ENCODE assay signal across 30 cellular contexts in the genomic region with DNA sequence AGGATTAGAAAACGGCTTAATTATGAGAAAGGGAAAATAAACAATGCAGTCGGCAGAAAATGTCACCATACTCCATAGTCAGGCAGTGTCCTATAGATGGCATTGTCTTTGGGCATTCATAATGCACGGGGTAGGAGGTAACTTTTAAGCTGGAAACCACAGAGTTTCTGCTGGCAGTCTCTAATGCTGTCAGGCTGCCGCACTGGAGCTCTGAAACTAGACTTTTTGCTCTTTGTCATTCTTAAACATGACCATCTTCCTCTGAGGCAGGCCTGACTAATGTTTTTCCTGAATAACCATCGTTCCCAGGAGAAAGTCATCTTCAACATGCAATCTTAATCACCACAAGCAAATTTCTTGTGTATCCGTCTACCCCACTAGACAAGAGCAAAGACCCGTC.
A peak's percentile ranks its signal among the peaks of the same experiment; 100 is the strongest.
DNase-seq lines count a peak whose midpoint lies in the region; ATAC-seq, FAIRE-seq and TF ChIP-seq lines count a peak whose summit lies in the region.
"Had no signal": no experiment of that assay in that cellular context is flagged by ENCODE, and none has a peak within 500 bp of the region (broad histone marks: within the 10 kb centered on the region; RNA-seq: fewer than 3 reads in every experiment).

No MANE protein-coding gene starts in this region.

- no peak for TF ChIP-seq RAD21 in HepG2 (CRISPR knock-in tag; IDR thresholded peaks at IDR 0.05)

- CTCF ChIA-PET in HepG2 (lab: Yijun Ruan, JAX; ENCODE audit: low intra/inter-chr PET ratio, low total read pairs): no interaction called here

- H3K4me3 ChIP-seq in BE2C (ENCODE audit: low read depth, low read length): no peak overlapping the region
- peak overlapping the region; percentile 42 for H3K4me3 ChIP-seq in adipocyte (ENCODE audit: low read length)
- peak overlapping the region; percentile 8 for H3K4me3 ChIP-seq in osteoblast (ENCODE audit: insufficient read depth, low read length)
- no peak overlapping the region for H3K4me3 ChIP-seq in HepG2 (replicated peaks in 1 of 3; ENCODE audit: insufficient read depth in 1 of 3, low read depth in 2 of 3, low read length in 3 of 3)
- no peak overlapping the region for H3K4me3 ChIP-seq in neuronal stem cell (ENCODE audit: low read length in 2 of 2)
- H3K4me3 ChIP-seq: ascending aorta, esophagus squamous epithelium, left ventricle myocardium inferior, MG63, psoas muscle had no signal

- H3K18ac ChIP-seq in neuronal stem cell (ENCODE audit: low read length): no peak overlapping the region

- in situ Hi-C loops in HepG2 (cut with HindIII; ENCODE audit: extremely low pct_ligation_motif_present, low pct_unique_long_range_greater_than_20kb): no loop called here

- no peak for TF ChIP-seq POLR2A in HepG2 (IDR thresholded peaks at IDR 0.05; ENCODE audit: insufficient read depth in 1 of 2, low read depth in 2 of 2, low read length in 2 of 2)

- H2BK15ac ChIP-seq in neuronal stem cell (ENCODE audit: low read length): no peak overlapping the region

- DNase-seq in BE2C: no peak
- peak; percentile 9 for DNase-seq in M059J (ENCODE audit: low read depth)
- no peak for DNase-seq in adipocyte (ENCODE audit: low read depth)
- no peak for DNase-seq in osteoblast (ENCODE audit: insufficient read length, low spot score, missing footprints)
- DNase-seq in Right ventricle myocardium superior: no peak
- DNase-seq in HepG2 (ENCODE audit: low spot score): no peak
- DNase-seq in NCI-H1417 (lab: John Stamatoyannopoulos, UW): no peak
- no peak for DNase-seq in neuronal stem cell (ENCODE audit: low spot score)
- DNase-seq: ACHN; activated CD4-positive, alpha-beta T cell treated with anti-CD3 and anti-CD28 coated beads for 1 hour; activated CD8-positive, alpha-beta T cell treated with anti-CD3 and anti-CD28 coated beads, Interleukin-2, amount 10 ng/mL, durations not matched to agents 7 days and 5 days; activated T-cell treated with anti-CD3 and anti-CD28 coated beads for 4 hours; C1 segment of cervical spinal cord; caudate nucleus; COR-L47; cortex of kidney; DMS53; esophagus squamous epithelium; left ventricle myocardium inferior; MG63; naive B cell; NCI-H1436; NCI-H2107; NCI-H774; psoas muscle; SK-N-SH; stimulated activated naive CD8-positive, alpha-beta T cell treated with anti-CD3 and anti-CD28 coated beads, Interleukin-15, Interleukin-2, amounts not matched to agents 100 U/mL and 50 U/mL, for 24 hours; T-helper 17 cell had no signal

- POLR2A ChIA-PET in HepG2 (lab: Yijun Ruan, JAX): no interaction called here

- no peak overlapping the region for H2BK12ac ChIP-seq in neuronal stem cell (ENCODE audit: low read length)

- H3K36me3 ChIP-seq in BE2C (no peaks in the 10 kb centered on the region), adipocyte (ENCODE audit: control insufficient read depth, insufficient read depth, low read length, severe bottlenecking) (no peaks in the 10 kb centered on the region), osteoblast (ENCODE audit: insufficient read depth, low read length) (no peaks in the 10 kb centered on the region), HepG2 (replicated peaks in 1 of 2; ENCODE audit: control insufficient read depth in 1 of 2, insufficient read depth in 2 of 2, low read length in 2 of 2) (no peaks in the 10 kb centered on the region), neuronal stem cell (replicated peaks in 1 of 2; ENCODE audit: control insufficient read depth in 2 of 2, insufficient read depth in 2 of 2, low read length in 2 of 2) (no peaks in the 10 kb centered on the region)
- H3K36me3 ChIP-seq: ascending aorta, esophagus squamous epithelium, left ventricle myocardium inferior, MG63 had no signal

- no peak overlapping the region for H2BK120ac ChIP-seq in neuronal stem cell (ENCODE audit: low read depth, low read length)

- no peak overlapping the region for H4K91ac ChIP-seq in neuronal stem cell (ENCODE audit: low read depth, low read length, poor library complexity)

- H3K27ac ChIP-seq in osteoblast (ENCODE audit: low read depth, low read length) (peak overlapping the region; percentile 46), HepG2 (ENCODE audit: extremely low read length, insufficient read depth, low read length) (no peak overlapping the region), neuronal stem cell (replicated peaks; ENCODE audit: low read length) (no peak overlapping the region)
- H3K27ac ChIP-seq: ascending aorta, esophagus squamous epithelium, left ventricle myocardium inferior, psoas muscle had no signal

- H3K79me1 ChIP-seq in neuronal stem cell (ENCODE audit: low read depth, low read length): no peaks in the 10 kb centered on the region

- H3K4ac ChIP-seq in neuronal stem cell (ENCODE audit: low read length): no peak overlapping the region

- no peak overlapping the region for H2BK5ac ChIP-seq in neuronal stem cell (ENCODE audit: low read length)

- H3K14ac ChIP-seq in neuronal stem cell (ENCODE audit: low read length): no peak overlapping the region

- H2AFZ ChIP-seq in osteoblast (ENCODE audit: low read length) (peak overlapping the region; percentile 55), HepG2 (ENCODE audit: low read length) (no peak overlapping the region), neuronal stem cell (ENCODE audit: low read length) (no peak overlapping the region)

- H3K9ac ChIP-seq in adipocyte (ENCODE audit: low read length): no peak overlapping the region
- H3K9ac ChIP-seq in HepG2 (ENCODE audit: insufficient read depth, low read depth, low read length): no peak overlapping the region
- no peak overlapping the region for H3K9ac ChIP-seq in neuronal stem cell (ENCODE audit: low read depth, low read length, poor library complexity)
- H3K9ac ChIP-seq: SK-N-SH had no signal

- no peak for FAIRE-seq in HepG2 (lab: Jason Lieb, UNC)
- FAIRE-seq: GM18507 had no signal

- WGBS in HepG2 (ENCODE audit: low lambda C conversion rate): 20% methylated on average over 7 of the region's 7 CpGs
- WGBS in neuronal stem cell (ENCODE audit: extremely low coverage in 2 of 2, insufficient read length in 2 of 2, insufficient replicate concordance in 1 of 2), 2 donors: no CpG with 5 or more reads among the region's 7 CpGs

- no peak overlapping the region for H2AK5ac ChIP-seq in neuronal stem cell (ENCODE audit: low read depth, low read length)

- no TSS peak for BruUV-seq in HepG2 (replicated peaks; lab: Mats Ljungman, UMichigan)

- H4K8ac ChIP-seq in neuronal stem cell (ENCODE audit: low read depth, low read length): no peak overlapping the region

- intact Hi-C loops in Right ventricle myocardium superior (cut with DNase I): no loop called here
- intact Hi-C loops in HepG2 (cut with micrococcal nuclease; ENCODE audit: unreplicated experiment): no loop called here

- TF ChIP-seq CTCF in BE2C (IDR thresholded peaks at IDR 0.05; ENCODE audit: low read depth, low read length) (peak; percentile 3; the same call in 1 of the 2 replicates), osteoblast (IDR thresholded peaks at IDR 0.05; ENCODE audit: extremely low read depth, low read depth, low read length) (no peak), HepG2 (CRISPR knock-in tag; IDR thresholded peaks at IDR 0.05) (no peak)

- ATAC-seq in Right ventricle myocardium superior (ENCODE audit: poor library complexity) (no peak), HepG2 (no peak)
- ATAC-seq: activated CD8-positive, alpha-beta T cell treated with anti-CD3 and anti-CD28 coated beads, Interleukin-2, amount 10 ng/mL, durations not matched to agents 7 days and 5 days; psoas muscle; stimulated activated naive CD8-positive, alpha-beta T cell treated with anti-CD3 and anti-CD28 coated beads, Interleukin-15, Interleukin-2, amounts not matched to agents 100 U/mL and 50 U/mL, for 24 hours; T-helper 17 cell had no signal

- TF ChIP-seq EP300 in HepG2 (IDR thresholded peaks at IDR 0.05; ENCODE audit: low read depth in 2 of 2, low read length in 2 of 2) (no peak), HepG2 (CRISPR knock-in tag; IDR thresholded peaks at IDR 0.05; ENCODE audit: borderline replicate concordance) (no peak)

- H4K20me1 ChIP-seq in osteoblast (ENCODE audit: insufficient read depth, low read length) (no peaks in the 10 kb centered on the region), HepG2 (ENCODE audit: insufficient read depth, low read length) (no peaks in the 10 kb centered on the region)

- H3K4me1 ChIP-seq in BE2C (no peaks in the 10 kb centered on the region), adipocyte (ENCODE audit: control insufficient read depth, insufficient read depth, low read length) (peaks cover 52% of the 10 kb centered on the region), osteoblast (ENCODE audit: insufficient read depth, low read length) (peaks cover 46% of the 10 kb centered on the region), HepG2 (ENCODE audit: insufficient read depth, low read length) (no peaks in the 10 kb centered on the region), neuronal stem cell (ENCODE audit: control insufficient read depth in 2 of 2, insufficient read depth in 1 of 2, low read depth in 1 of 2, low read length in 2 of 2) (peaks cover 0 to 4% of the 10 kb centered on the region in 2 donors)
- H3K4me1 ChIP-seq: psoas muscle had no signal

- H3K23ac ChIP-seq in neuronal stem cell (ENCODE audit: low read depth, low read length, poor library complexity): no peak overlapping the region

- H3K79me2 ChIP-seq in osteoblast (ENCODE audit: insufficient read depth, low read length) (no peaks in the 10 kb centered on the region), HepG2 (ENCODE audit: insufficient read depth, low read length) (no peaks in the 10 kb centered on the region)

- H3K9me3 ChIP-seq in BE2C (no peaks in the 10 kb centered on the region), adipocyte (ENCODE audit: control insufficient read depth, low read length) (no peaks in the 10 kb centered on the region), osteoblast (ENCODE audit: low read depth, low read length) (no peaks in the 10 kb centered on the region), HepG2 (ENCODE audit: low read length) (no peaks in the 10 kb centered on the region), neuronal stem cell (replicated peaks in 1 of 2; ENCODE audit: control insufficient read depth in 2 of 2, insufficient read depth in 1 of 2, low read depth in 1 of 2, low read length in 2 of 2) (no peaks in the 10 kb centered on the region)
- H3K9me3 ChIP-seq: esophagus squamous epithelium, left ventricle myocardium inferior, MG63, psoas muscle, SK-N-SH had no signal

- H3K4me2 ChIP-seq in osteoblast (ENCODE audit: insufficient read depth, low read length): peak overlapping the region; percentile 66
- H3K4me2 ChIP-seq in HepG2 (ENCODE audit: low read depth, low read length): no peak overlapping the region
- no peak overlapping the region for H3K4me2 ChIP-seq in neuronal stem cell (ENCODE audit: insufficient read depth, low read length, poor library complexity, severe bottlenecking)
- H3K4me2 ChIP-seq: SK-N-SH had no signal

- no peaks in the 10 kb centered on the region for H3K27me3 ChIP-seq in BE2C
- H3K27me3 ChIP-seq in adipocyte (replicated peaks; ENCODE audit: control insufficient read depth, insufficient read depth, low read length): no peaks in the 10 kb centered on the region
- H3K27me3 ChIP-seq in osteoblast (ENCODE audit: insufficient read depth, low read length): no peaks in the 10 kb centered on the region
- H3K27me3 ChIP-seq in HepG2 (ENCODE audit: control insufficient read depth in 1 of 2, insufficient read depth in 2 of 2, low read length in 2 of 2): no peaks in the 10 kb centered on the region; a peak in 1 of 5 replicates
- no peaks in the 10 kb centered on the region for H3K27me3 ChIP-seq in neuronal stem cell (ENCODE audit: control insufficient read depth in 3 of 3, insufficient read depth in 3 of 3, low read depth in 1 of 3, low read length in 3 of 3)
- H3K27me3 ChIP-seq: ascending aorta, esophagus squamous epithelium, MG63 had no signal

Comparison
In these comparisons a context has a peak if more than half of its experiments do, and no peak if none do; other contexts are left out.
1. H3K4me3 ChIP-seq: peak in adipocyte (single experiment) and osteoblast (single experiment); none in BE2C (single experiment), HepG2 (0 of 3) and neuronal stem cell (0 of 2).